17 cellular contexts compared by ENCODE assay signal in the genomic region with DNA sequence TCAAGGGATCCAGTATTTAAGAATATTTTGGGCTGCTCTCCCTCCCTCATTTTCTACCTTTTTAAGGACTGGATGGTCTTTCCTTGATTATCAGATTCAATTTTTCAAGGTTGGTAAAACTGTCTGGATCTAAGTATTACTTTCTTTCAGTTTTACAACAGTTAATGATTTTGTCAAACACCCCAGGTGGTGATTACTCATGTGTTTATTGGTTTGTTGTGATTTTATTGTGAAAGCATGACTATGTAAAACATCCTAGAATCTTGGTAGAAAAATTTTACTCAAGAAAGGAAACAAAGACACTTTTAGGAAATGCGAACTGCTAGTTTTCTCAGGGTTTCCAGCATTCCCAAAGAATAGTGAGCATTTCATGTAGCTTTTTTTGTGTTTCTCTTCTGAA.
"Had no signal": no experiment of that assay in that cellular context is flagged by ENCODE, and none has a peak within 500 bp of the region (broad histone marks: within the 10 kb centered on the region; RNA-seq: fewer than 3 reads in every experiment).

No MANE protein-coding gene starts in this region.

- H3K4me3 ChIP-seq: lung, psoas muscle, right lobe of liver, thoracic aorta, upper lobe of right lung had no signal

- H3K9me3 ChIP-seq: psoas muscle, right lobe of liver, thoracic aorta, upper lobe of right lung had no signal

- H3K4me3 Mint-ChIP-seq: activated CD4-positive, alpha-beta memory T cell treated with anti-CD3 and anti-CD28 coated beads for 36 hours; activated CD4-positive, alpha-beta T cell treated with anti-CD3 and anti-CD28 coated beads for 36 hours; activated CD8-positive, alpha-beta memory T cell treated with anti-CD3 and anti-CD28 coated beads, Interleukin-2, amount 10 ng/mL, durations not matched to agents 7 days and 5 days; activated naive CD4-positive, alpha-beta T cell treated with anti-CD3 and anti-CD28 coated beads for 36 hours; neural crest cell; stimulated activated naive CD8-positive, alpha-beta T cell treated with anti-CD3 and anti-CD28 coated beads, Interleukin-15, amount 100 ng/mL, for 72 hours had no signal

- H3K9me3 Mint-ChIP-seq: activated naive CD4-positive, alpha-beta T cell treated with anti-CD3 and anti-CD28 coated beads for 36 hours; activated T-helper 2 cell treated with anti-CD3 and anti-CD28 coated beads, Interferon-gamma antibody, Interleukin-2, Interleukin-4, amounts not matched to agents 10 μg/mL and 5 μg/mL and 100 μg/mL, durations not matched to agents 14 hours and 24 hours and 36 hours; neural crest cell; stimulated activated naive CD8-positive, alpha-beta T cell treated with anti-CD3 and anti-CD28 coated beads, Interleukin-15, amount 100 ng/mL, for 72 hours had no signal

- H3K27ac Mint-ChIP-seq: activated CD4-positive, alpha-beta memory T cell treated with anti-CD3 and anti-CD28 coated beads for 36 hours; activated CD4-positive, alpha-beta T cell treated with anti-CD3 and anti-CD28 coated beads for 36 hours; activated CD8-positive, alpha-beta memory T cell treated with anti-CD3 and anti-CD28 coated beads, Interleukin-2, amount 10 ng/mL, durations not matched to agents 7 days and 5 days; activated naive CD4-positive, alpha-beta T cell treated with anti-CD3 and anti-CD28 coated beads for 36 hours; activated T-helper 2 cell treated with anti-CD3 and anti-CD28 coated beads, Interferon-gamma antibody, Interleukin-2, Interleukin-4, amounts not matched to agents 10 μg/mL and 5 μg/mL and 100 μg/mL, durations not matched to agents 14 hours and 24 hours and 36 hours; stimulated activated naive CD8-positive, alpha-beta T cell treated with anti-CD3 and anti-CD28 coated beads, Interleukin-15, amount 100 ng/mL, for 72 hours had no signal

- H3K27me3 ChIP-seq: right lobe of liver, upper lobe of right lung had no signal

- DNase-seq: activated CD4-positive, alpha-beta memory T cell treated with anti-CD3 and anti-CD28 coated beads for 36 hours; activated CD4-positive, alpha-beta T cell treated with anti-CD3 and anti-CD28 coated beads for 36 hours; activated CD8-positive, alpha-beta memory T cell treated with anti-CD3 and anti-CD28 coated beads, Interleukin-2, amount 10 ng/mL, durations not matched to agents 7 days and 5 days; activated naive CD4-positive, alpha-beta T cell treated with anti-CD3 and anti-CD28 coated beads for 36 hours; activated T-cell treated with anti-CD3 and anti-CD28 coated beads, Interleukin-2, amount 50 U/mL, for 1 hour; erythroblast; islet precursor cell; midbrain; psoas muscle; right lobe of liver; stimulated activated naive CD8-positive, alpha-beta T cell treated with anti-CD3 and anti-CD28 coated beads, Interleukin-15, amount 100 ng/mL, for 72 hours; upper lobe of right lung; WERI-Rb-1 had no signal

- H3K27me3 Mint-ChIP-seq: activated CD4-positive, alpha-beta memory T cell treated with anti-CD3 and anti-CD28 coated beads for 36 hours; activated CD4-positive, alpha-beta T cell treated with anti-CD3 and anti-CD28 coated beads for 36 hours; activated CD8-positive, alpha-beta memory T cell treated with anti-CD3 and anti-CD28 coated beads, Interleukin-2, amount 10 ng/mL, durations not matched to agents 7 days and 5 days; stimulated activated naive CD8-positive, alpha-beta T cell treated with anti-CD3 and anti-CD28 coated beads, Interleukin-15, amount 100 ng/mL, for 72 hours had no signal

- H3K27ac ChIP-seq: psoas muscle, right lobe of liver, thoracic aorta, upper lobe of right lung, WERI-Rb-1 had no signal

- ATAC-seq: activated CD4-positive, alpha-beta T cell treated with anti-CD3 and anti-CD28 coated beads for 36 hours; activated CD8-positive, alpha-beta memory T cell treated with anti-CD3 and anti-CD28 coated beads, Interleukin-2, amount 10 ng/mL, durations not matched to agents 7 days and 5 days; psoas muscle; right lobe of liver; stimulated activated naive CD8-positive, alpha-beta T cell treated with anti-CD3 and anti-CD28 coated beads, Interleukin-15, amount 100 ng/mL, for 72 hours; upper lobe of right lung had no signal

- H3K4me1 ChIP-seq: psoas muscle, right lobe of liver, upper lobe of right lung had no signal
